In genomic region chr2:189179607-189179979, GRCh38 we compare ENCODE assay signal across 8 cellular contexts. TPM values are rescaled to one million over a fixed set of nuclear protein-coding genes. Genes with fewer than 3 reads are reported as not detected.
DNase-seq lines count a peak whose midpoint lies in the region; ATAC-seq and TF ChIP-seq lines count a peak whose summit lies in the region.

TSS of gene COL5A2 (minus strand) at chr2:189179761. CDS start at chr2:189179604, 157 bp downstream.

- H4K20me1 ChIP-seq in mammary epithelial cell (ENCODE audit: insufficient read depth, low read length): no peaks in the 10 kb centered on the region

- peaks cover 15% of the 10 kb centered on the region for H3K79me2 ChIP-seq in mammary epithelial cell (ENCODE audit: insufficient read depth, low read length)

- peak; percentile 48 for DNase-seq in HS-27A (ENCODE audit: low read depth)
- peak; percentile 78 for DNase-seq in mammary epithelial cell
- DNase-seq in iris pigment epithelial cell (ENCODE audit: low read depth): peak; percentile 98
- no peak for DNase-seq in stimulated activated effector memory CD8-positive, alpha-beta T cell treated with anti-CD3 and anti-CD28 coated beads, Interleukin-12 subunit alpha, Interleukin-12 subunit beta, amount 100 ng/mL, for 72 hours (ENCODE audit: low spot score in 2 of 2)
- no peak for DNase-seq in NCI-H345 treated with DMSO at 0.1 percent for 48 hours (lab: John Stamatoyannopoulos, UW; ENCODE audit: unreplicated experiment)
- DNase-seq in NCI-H82 treated with DMSO at 0.1 percent for 48 hours (lab: John Stamatoyannopoulos, UW; ENCODE audit: unreplicated experiment): no peak

- H3K4me1 Mint-ChIP-seq in stimulated activated effector memory CD8-positive, alpha-beta T cell treated with anti-CD3 and anti-CD28 coated beads, Interleukin-12 subunit alpha, Interleukin-12 subunit beta, amount 100 ng/mL, for 72 hours: peaks cover 6% of the 10 kb centered on the region

- H3K27ac Mint-ChIP-seq in stimulated activated effector memory CD8-positive, alpha-beta T cell treated with anti-CD3 and anti-CD28 coated beads, Interleukin-12 subunit alpha, Interleukin-12 subunit beta, amount 100 ng/mL, for 72 hours: no peak within 1 kb of the TSS

- no peak for TF ChIP-seq CTCF in mammary epithelial cell (conservative IDR thresholded peaks at IDR 0.05 in 1 of 2, IDR thresholded peaks at IDR 0.05 in 1 of 2; ENCODE audit: extremely low read depth in 1 of 2, insufficient read depth in 1 of 2, low read depth in 1 of 2, low read length in 2 of 2)

- CTCF ChIA-PET in mammary epithelial cell (lab: Charles Lee; ENCODE audit: low non-redundant PET): no interaction called here

- ATAC-seq in stimulated activated effector memory CD8-positive, alpha-beta T cell treated with anti-CD3 and anti-CD28 coated beads, Interleukin-12 subunit alpha, Interleukin-12 subunit beta, amount 100 ng/mL, for 72 hours: peak; percentile 48
- ATAC-seq in HG02870 (IDR thresholded peaks at IDR 0.05; ENCODE audit: unreplicated experiment) (no peak), GM21390 (IDR thresholded peaks at IDR 0.05; ENCODE audit: unreplicated experiment) (no peak)

- no peaks in the 10 kb centered on the region for H3K27me3 ChIP-seq in mammary epithelial cell (ENCODE audit: insufficient read depth, low read length)

- H3K9ac ChIP-seq in mammary epithelial cell (ENCODE audit: insufficient read depth, low read length): peak within 1 kb of the TSS; percentile 65

- intact Hi-C loops in mammary epithelial cell (cut with micrococcal nuclease): loop anchor here (2.0 kb wide), 1 partner anchor 31 kb away; no protein-coding TSS in a partner anchor

- in situ Hi-C loops in mammary epithelial cell (cut with MboI; ENCODE audit: low sequenced_read_pairs in 2 of 2): no loop called here

- no peaks in the 10 kb centered on the region for H3K36me3 ChIP-seq in mammary epithelial cell (ENCODE audit: insufficient read depth, low read length)

- H3K4me3 ChIP-seq in mammary epithelial cell (replicated peaks in 1 of 3; ENCODE audit: insufficient read depth in 1 of 3, low read depth in 2 of 3, low read length in 3 of 3): peak within 1 kb of the TSS; percentile 48 to 58 (median 54)

- H3K4me1 ChIP-seq in mammary epithelial cell (ENCODE audit: insufficient read depth, low read length): no peaks in the 10 kb centered on the region

- H3K27ac ChIP-seq in mammary epithelial cell (ENCODE audit: insufficient read depth, low read depth, low read length): peak within 1 kb of the TSS; percentile 52

- dilution Hi-C loops in mammary epithelial cell (cut with HindIII; ENCODE audit: low sequenced_read_pairs): no loop called here

- H3K36me3 Mint-ChIP-seq in stimulated activated effector memory CD8-positive, alpha-beta T cell treated with anti-CD3 and anti-CD28 coated beads, Interleukin-12 subunit alpha, Interleukin-12 subunit beta, amount 100 ng/mL, for 72 hours: no peaks in the 10 kb centered on the region

- no peaks in the 10 kb centered on the region for H3K9me3 ChIP-seq in mammary epithelial cell (replicated peaks; ENCODE audit: insufficient read depth, low read length)

- peak within 1 kb of the TSS; percentile 63 for H3K4me2 ChIP-seq in mammary epithelial cell (ENCODE audit: insufficient read depth, low read depth, low read length)

- 9% methylated on average over 5 of the region's 5 CpGs for WGBS in mammary epithelial cell (ENCODE audit: low coverage, missing lambda C conversion rate)

- BruUV-seq in mammary epithelial cell (replicated peaks; lab: Mats Ljungman, UMichigan): no TSS peak

- no peak within 1 kb of the TSS for H3K4me3 Mint-ChIP-seq in stimulated activated effector memory CD8-positive, alpha-beta T cell treated with anti-CD3 and anti-CD28 coated beads, Interleukin-12 subunit alpha, Interleukin-12 subunit beta, amount 100 ng/mL, for 72 hours

- peak within 1 kb of the TSS; percentile 82 for H2AFZ ChIP-seq in mammary epithelial cell (ENCODE audit: low read depth, low read length)

- no peaks in the 10 kb centered on the region for H3K9me3 Mint-ChIP-seq in stimulated activated effector memory CD8-positive, alpha-beta T cell treated with anti-CD3 and anti-CD28 coated beads, Interleukin-12 subunit alpha, Interleukin-12 subunit beta, amount 100 ng/mL, for 72 hours

RNA-seq across cellular contexts. Expression of gene COL5A2, which starts in this region (rescaled TPM):
- 10 to 100 TPM in 1 of 2 donors, 1 to 10 TPM in 1; 9.6 to 51.7 TPM for total RNA-seq in mammary epithelial cell
- polyA plus RNA-seq in mammary epithelial cell: 13.3 TPM
- polyA minus RNA-seq in mammary epithelial cell: 25.6 TPM

Comparison
In these comparisons a context has a peak if more than half of its experiments do, and no peak if none do; other contexts are left out.
1. DNase-seq: peak in HS-27A (single experiment), mammary epithelial cell (single experiment) and iris pigment epithelial cell (single experiment); none in stimulated activated effector memory CD8-positive, alpha-beta T cell treated with anti-CD3 and anti-CD28 coated beads, Interleukin-12 subunit alpha, Interleukin-12 subunit beta, amount 100 ng/mL, for 72 hours (0 of 2), NCI-H345 treated with DMSO at 0.1 percent for 48 hours (single experiment) and NCI-H82 treated with DMSO at 0.1 percent for 48 hours (single experiment).